Comparison of ENCODE assay signal across 1 cellular context in genomic region chr1:37509181-37509580, GRCh38.
TF ChIP-seq lines count a peak whose summit lies in the region.

No MANE protein-coding gene starts in this region.

TF ChIP-seq in HEK293, 187 proteins besides CTCF, POLR2A, EP300 and RAD21 (continued from another document):
- TF ChIP-seq ZNF280C (tag by site-specific recombination; IDR thresholded peaks at IDR 0.05) (no peak), ZNF26 (tag by site-specific recombination; IDR thresholded peaks at IDR 0.05) (no peak), BCL6B (tag by site-specific recombination; IDR thresholded peaks at IDR 0.05) (peak; percentile 46; the same call in 1 of the 2 replicates), ZNF843 (tag by site-specific recombination; IDR thresholded peaks at IDR 0.05) (no peak), ZNF639 (tag by site-specific recombination; IDR thresholded peaks at IDR 0.05) (no peak), ZNF10 (tag by site-specific recombination; IDR thresholded peaks at IDR 0.05) (no peak), PRDM1 (tag by site-specific recombination; IDR thresholded peaks at IDR 0.05) (peak; percentile 63)
TF ChIP-seq in HEK293: peak in this region for 3.
